21 cellular contexts compared by ENCODE assay signal in genomic region chr1:113552244-113552643, GRCh38.
DNase-seq lines count a peak whose midpoint lies in the region; ATAC-seq, FAIRE-seq and TF ChIP-seq lines count a peak whose summit lies in the region.
"Had no signal": no experiment of that assay in that cellular context is flagged by ENCODE, and none has a peak within 500 bp of the region (broad histone marks: within the 10 kb centered on the region; RNA-seq: fewer than 3 reads in every experiment).

No MANE protein-coding gene starts in this region.

- H2AFZ ChIP-seq in keratinocyte (ENCODE audit: control insufficient read depth, low read length): peak overlapping the region; percentile 9

- DNase-seq in EH (ENCODE audit: low read depth) (peak; percentile 44), keratinocyte (ENCODE audit: low read depth, low spot score) (no peak), T-helper 1 cell (no peak), pons (ENCODE audit: low spot score) (no peak)
- DNase-seq in activated CD4-positive, CD25-positive, alpha-beta regulatory T cell treated with anti-CD3 and anti-CD28 coated beads, Interleukin-2, amount 50 U/mL, for 72 hours: no peak
- DNase-seq in stimulated activated naive CD8-positive, alpha-beta T cell treated with anti-CD3 and anti-CD28 coated beads, Interleukin-15, Interleukin-2, amounts not matched to agents 100 U/mL and 50 U/mL, for 24 hours: no peak
- DNase-seq: Caco-2; CD4-positive, alpha-beta T cell; GDM1; GOT3; KBM-7; MV-4-11; NCI-H187; NCI-H2107; NCI-H510A treated with DMSO at 0.1 percent for 48 hours; RPMI8226; SIG-M5 had no signal

- peak; percentile 80 for FAIRE-seq in endometrium (lab: Jason Lieb, UNC)
- no peak for FAIRE-seq in keratinocyte (lab: Jason Lieb, UNC)
- FAIRE-seq: A204.1 had no signal

- ATAC-seq in SK-N-SH treated with all-trans-retinoic acid at 6 μM for 48 hours: peak; percentile 86
- ATAC-seq in stimulated activated naive CD8-positive, alpha-beta T cell treated with anti-CD3 and anti-CD28 coated beads, Interleukin-15, Interleukin-2, amounts not matched to agents 100 U/mL and 50 U/mL, for 24 hours: no peak
- ATAC-seq: HCT116 had no signal

- H3K4me2 ChIP-seq in keratinocyte (ENCODE audit: control insufficient read depth, extremely low read depth, insufficient read depth, low read depth, low read length): no peak overlapping the region

- dilution Hi-C loops in keratinocyte (cut with MboI; ENCODE audit: extremely low pct_ligation_motif_present, low sequenced_read_pairs): no loop called here

- no peaks in the 10 kb centered on the region for H3K79me2 ChIP-seq in keratinocyte (ENCODE audit: control insufficient read depth, insufficient read depth, low read length)

- H3K9ac ChIP-seq in keratinocyte (ENCODE audit: control insufficient read depth, extremely low read depth, insufficient read depth, low read length): no peak overlapping the region

- H3K9me1 ChIP-seq in keratinocyte (ENCODE audit: control insufficient read depth, extremely low read depth, insufficient read depth, low read length): no peaks in the 10 kb centered on the region

- no peaks in the 10 kb centered on the region for H4K20me1 ChIP-seq in keratinocyte (ENCODE audit: control insufficient read depth, extremely low read depth, insufficient read depth, low read length)

- H3K9me3 ChIP-seq in keratinocyte (ENCODE audit: control insufficient read depth, low read depth, low read length): no peaks in the 10 kb centered on the region
- H3K9me3 ChIP-seq: Caco-2 had no signal

- H3K4me3 ChIP-seq in keratinocyte (ENCODE audit: control insufficient read depth in 2 of 3, extremely low read depth in 1 of 3, insufficient read depth in 2 of 3, low read depth in 1 of 3, low read length in 3 of 3): no peak overlapping the region

- H3K27me3 ChIP-seq in keratinocyte (ENCODE audit: control insufficient read depth, extremely low read depth, insufficient read depth, low read length): no peaks in the 10 kb centered on the region

- H3K4me1 ChIP-seq in keratinocyte (ENCODE audit: control insufficient read depth, extremely low read depth, insufficient read depth, low read length): peaks cover 3% of the 10 kb centered on the region
- H3K4me1 ChIP-seq: Caco-2 had no signal

- TF ChIP-seq CTCF in keratinocyte (optimal IDR thresholded peaks at IDR 0.05 in 1 of 3, IDR thresholded peaks at IDR 0.05 in 1 of 3, conservative IDR thresholded peaks at IDR 0.05 in 1 of 3; ENCODE audit: extremely low read depth in 1 of 3, insufficient read depth in 2 of 3, low read length in 3 of 3): no peak

- H3K36me3 ChIP-seq in keratinocyte (ENCODE audit: control insufficient read depth in 2 of 2, extremely low read depth in 1 of 2, insufficient read depth in 2 of 2, low read length in 2 of 2): no peaks in the 10 kb centered on the region

- H3K27ac ChIP-seq in keratinocyte (ENCODE audit: control insufficient read depth, insufficient read depth, low read length): peak overlapping the region; percentile 33

TF ChIP-seq in SK-N-SH treated with all-trans-retinoic acid at 6 μM for 48 hours, 23 proteins besides CTCF, POLR2A, EP300 and RAD21:
- TF ChIP-seq ARNTL (CRISPR knock-in tag; IDR thresholded peaks at IDR 0.05; ENCODE audit: borderline replicate concordance, low read depth): no peak
- TF ChIP-seq RARB (CRISPR knock-in tag; IDR thresholded peaks at IDR 0.05): no peak
- no peak for TF ChIP-seq ISL1 (CRISPR knock-in tag; IDR thresholded peaks at IDR 0.05)
- no peak for TF ChIP-seq PPARA (CRISPR knock-in tag; IDR thresholded peaks at IDR 0.05; ENCODE audit: borderline replicate concordance)
- no peak for TF ChIP-seq ZFP3 (CRISPR knock-in tag; IDR thresholded peaks at IDR 0.05)
- TF ChIP-seq TOX (CRISPR knock-in tag; IDR thresholded peaks at IDR 0.05; ENCODE audit: borderline replicate concordance): no peak
- TF ChIP-seq GLIS3 (CRISPR knock-in tag; IDR thresholded peaks at IDR 0.05): no peak
- no peak for TF ChIP-seq TSHZ2 (CRISPR knock-in tag; IDR thresholded peaks at IDR 0.05)
- TF ChIP-seq CSRNP3 (CRISPR knock-in tag; IDR thresholded peaks at IDR 0.05): no peak
- TF ChIP-seq ZNF565 (CRISPR knock-in tag; conservative IDR thresholded peaks at IDR 0.05; ENCODE audit: low read depth): no peak
- TF ChIP-seq SNAI2 (CRISPR knock-in tag; IDR thresholded peaks at IDR 0.05): no peak
- TF ChIP-seq ESRRG (CRISPR knock-in tag; IDR thresholded peaks at IDR 0.05): no peak
- TF ChIP-seq ZNF8 (CRISPR knock-in tag; IDR thresholded peaks at IDR 0.05): no peak
- TF ChIP-seq, protein P1, sequence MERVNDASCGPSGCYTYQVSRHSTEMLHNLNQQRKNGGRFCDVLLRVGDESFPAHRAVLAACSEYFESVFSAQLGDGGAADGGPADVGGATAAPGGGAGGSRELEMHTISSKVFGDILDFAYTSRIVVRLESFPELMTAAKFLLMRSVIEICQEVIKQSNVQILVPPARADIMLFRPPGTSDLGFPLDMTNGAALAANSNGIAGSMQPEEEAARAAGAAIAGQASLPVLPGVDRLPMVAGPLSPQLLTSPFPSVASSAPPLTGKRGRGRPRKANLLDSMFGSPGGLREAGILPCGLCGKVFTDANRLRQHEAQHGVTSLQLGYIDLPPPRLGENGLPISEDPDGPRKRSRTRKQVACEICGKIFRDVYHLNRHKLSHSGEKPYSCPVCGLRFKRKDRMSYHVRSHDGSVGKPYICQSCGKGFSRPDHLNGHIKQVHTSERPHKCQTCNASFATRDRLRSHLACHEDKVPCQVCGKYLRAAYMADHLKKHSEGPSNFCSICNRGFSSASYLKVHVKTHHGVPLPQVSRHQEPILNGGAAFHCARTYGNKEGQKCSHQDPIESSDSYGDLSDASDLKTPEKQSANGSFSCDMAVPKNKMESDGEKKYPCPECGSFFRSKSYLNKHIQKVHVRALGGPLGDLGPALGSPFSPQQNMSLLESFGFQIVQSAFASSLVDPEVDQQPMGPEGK (CRISPR knock-in tag; IDR thresholded peaks at IDR 0.05; ENCODE audit: borderline replicate concordance): no peak
- no peak for TF ChIP-seq ZC3H10 (CRISPR knock-in tag; IDR thresholded peaks at IDR 0.05)
- no peak for TF ChIP-seq OSR1 (CRISPR knock-in tag; IDR thresholded peaks at IDR 0.05)
- no peak for TF ChIP-seq BACH2 (CRISPR knock-in tag; IDR thresholded peaks at IDR 0.05; ENCODE audit: borderline replicate concordance)
- TF ChIP-seq ZNF70 (CRISPR knock-in tag; IDR thresholded peaks at IDR 0.05): no peak
